1 cellular context compared by ENCODE assay signal in genomic region chr1:97204468-97204867, GRCh38.
TF ChIP-seq lines count a peak whose summit lies in the region.

No MANE protein-coding gene starts in this region.

TF ChIP-seq in GM23338, 12 proteins besides CTCF, POLR2A, EP300 and RAD21 (continued from another document):
- TF ChIP-seq REST (IDR thresholded peaks at IDR 0.05; ENCODE audit: unreplicated experiment) (no peak), JUNB (IDR thresholded peaks at IDR 0.05; ENCODE audit: unreplicated experiment) (no peak), ZNF331 (CRISPR knock-in tag; IDR thresholded peaks at IDR 0.05; ENCODE audit: low read depth) (no peak), EZH2phosphoT487 (IDR thresholded peaks at IDR 0.05; ENCODE audit: unreplicated experiment) (no peak), POLR2AphosphoS5 (IDR thresholded peaks at IDR 0.05; ENCODE audit: low read depth) (no peak), CREB1 (CRISPR knock-in tag; IDR thresholded peaks at IDR 0.05; ENCODE audit: low read depth) (no peak)
- TF ChIP-seq, protein P1, sequence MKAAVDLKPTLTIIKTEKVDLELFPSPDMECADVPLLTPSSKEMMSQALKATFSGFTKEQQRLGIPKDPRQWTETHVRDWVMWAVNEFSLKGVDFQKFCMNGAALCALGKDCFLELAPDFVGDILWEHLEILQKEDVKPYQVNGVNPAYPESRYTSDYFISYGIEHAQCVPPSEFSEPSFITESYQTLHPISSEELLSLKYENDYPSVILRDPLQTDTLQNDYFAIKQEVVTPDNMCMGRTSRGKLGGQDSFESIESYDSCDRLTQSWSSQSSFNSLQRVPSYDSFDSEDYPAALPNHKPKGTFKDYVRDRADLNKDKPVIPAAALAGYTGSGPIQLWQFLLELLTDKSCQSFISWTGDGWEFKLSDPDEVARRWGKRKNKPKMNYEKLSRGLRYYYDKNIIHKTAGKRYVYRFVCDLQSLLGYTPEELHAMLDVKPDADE (IDR thresholded peaks at IDR 0.05): no peak
